ENCODE assay signal across 9 cellular contexts in genomic region chr2:195659114-195659513, GRCh38. TPM values are rescaled to one million over a fixed set of nuclear protein-coding genes. Genes with fewer than 3 reads are reported as not detected.
DNase-seq lines count a peak whose midpoint lies in the region; ATAC-seq and TF ChIP-seq lines count a peak whose summit lies in the region.
"Had no signal": no experiment of that assay in that cellular context is flagged by ENCODE, and none has a peak within 500 bp of the region (broad histone marks: within the 10 kb centered on the region; RNA-seq: fewer than 3 reads in every experiment).

No MANE protein-coding gene starts in this region.

- DNase-seq in CD4-positive, CD25-positive, alpha-beta regulatory T cell = peak; percentile 27 to 83 (median 81)
- peak; percentile 42 for DNase-seq in IMR-90
- DNase-seq in kidney epithelial cell (ENCODE audit: low read depth) = no peak
- no peak for DNase-seq in ACHN
- no peak for DNase-seq in ovary
- no peak for DNase-seq in iPS-NIHi7 (ENCODE audit: extremely low spot score)

- no peak overlapping the region for H2BK15ac ChIP-seq in IMR-90 (ENCODE audit: low read depth, low read length)

- H2AK5ac ChIP-seq in IMR-90 (ENCODE audit: low read depth, low read length) = no peak overlapping the region

- peak overlapping the region; percentile 22; the same call in 1 of the 2 replicates for H4K5ac ChIP-seq in IMR-90 (ENCODE audit: low read depth, low read length)

- H3K4me3 ChIP-seq in CD4-positive, CD25-positive, alpha-beta regulatory T cell (ENCODE audit: low read depth, low read length) = peak overlapping the region; percentile 96
- H3K4me3 ChIP-seq in IMR-90 (ENCODE audit: insufficient read depth, low read depth, low read length) (peak overlapping the region; percentile 96), kidney epithelial cell (ENCODE audit: low read depth, low read length) (peak overlapping the region; percentile 97), ovary (no peak overlapping the region)

- TF ChIP-seq RAD21 in IMR-90 (IDR thresholded peaks at IDR 0.05; ENCODE audit: low read length) = no peak

- peak overlapping the region; percentile 71 for H3K56ac ChIP-seq in IMR-90 (ENCODE audit: extremely low read depth, insufficient read depth, low read length)

- H3K27me3 Mint-ChIP-seq in CD4-positive, CD25-positive, alpha-beta regulatory T cell = peaks cover 5% of the 10 kb centered on the region
- H3K27me3 Mint-ChIP-seq in activated naive CD8-positive, alpha-beta T cell = no peaks in the 10 kb centered on the region

- H3K9me3 ChIP-seq in CD4-positive, CD25-positive, alpha-beta regulatory T cell (ENCODE audit: control insufficient read depth in 2 of 2, low read length in 2 of 2) = no peaks in the 10 kb centered on the region
- no peaks in the 10 kb centered on the region for H3K9me3 ChIP-seq in IMR-90 (ENCODE audit: control insufficient read depth, insufficient read depth, low read length)
- H3K9me3 ChIP-seq in ovary = no peaks in the 10 kb centered on the region
- H3K9me3 ChIP-seq: neutrophil had no signal

- TF ChIP-seq CTCF in IMR-90 (conservative IDR thresholded peaks at IDR 0.05; ENCODE audit: low read depth, low read length) = no peak
- TF ChIP-seq CTCF in kidney epithelial cell (IDR thresholded peaks at IDR 0.05; ENCODE audit: insufficient read depth, low read length, poor library complexity, severe bottlenecking) = no peak
- TF ChIP-seq CTCF in ovary (IDR thresholded peaks at IDR 0.05) = no peak

- no peaks in the 10 kb centered on the region for H3K27me3 ChIP-seq in CD4-positive, CD25-positive, alpha-beta regulatory T cell (ENCODE audit: control insufficient read depth, insufficient read depth, low read length)
- no peaks in the 10 kb centered on the region for H3K27me3 ChIP-seq in IMR-90 (ENCODE audit: control insufficient read depth, insufficient read depth, low read length)
- H3K27me3 ChIP-seq in kidney epithelial cell (ENCODE audit: control insufficient read depth, insufficient read depth, low read length) = no peaks in the 10 kb centered on the region
- H3K27me3 ChIP-seq in ovary = no peaks in the 10 kb centered on the region

- peaks cover 10 to 27% of the 10 kb centered on the region in 2 experiments for H3K79me1 ChIP-seq in IMR-90 (ENCODE audit: low read depth in 1 of 2, low read length in 2 of 2)

- peak overlapping the region; percentile 67 for H3K4me2 ChIP-seq in IMR-90 (ENCODE audit: low read depth, low read length)

- peaks cover 0 to 2% (median 0%) of the 10 kb centered on the region in 7 donors for H3K9me3 Mint-ChIP-seq in CD4-positive, CD25-positive, alpha-beta regulatory T cell
- no peaks in the 10 kb centered on the region for H3K9me3 Mint-ChIP-seq in activated naive CD8-positive, alpha-beta T cell (ENCODE audit: low read depth)

- no peak overlapping the region for H2AK9ac ChIP-seq in IMR-90 (replicated peaks; ENCODE audit: low read depth, low read length, poor library complexity)

- H2BK5ac ChIP-seq in IMR-90 (ENCODE audit: low read depth, low read length, poor library complexity, severe bottlenecking) = peak overlapping the region; percentile 99

- H2BK120ac ChIP-seq in IMR-90 (ENCODE audit: low read depth, low read length) = peak overlapping the region; percentile 12

- peaks cover 6% of the 10 kb centered on the region; the same call in 1 of the 2 replicates for H4K20me1 ChIP-seq in IMR-90 (ENCODE audit: insufficient read depth, low read length)

- peaks cover 47% of the 10 kb centered on the region for H3K4me1 ChIP-seq in CD4-positive, CD25-positive, alpha-beta regulatory T cell (ENCODE audit: control insufficient read depth, insufficient read depth, low read length, poor library complexity, severe bottlenecking)
- peaks cover 7% of the 10 kb centered on the region for H3K4me1 ChIP-seq in IMR-90 (ENCODE audit: control insufficient read depth, insufficient read depth, low read length)
- no peaks in the 10 kb centered on the region for H3K4me1 ChIP-seq in ovary (ENCODE audit: insufficient read depth)

- H3K27ac ChIP-seq in CD4-positive, CD25-positive, alpha-beta regulatory T cell (ENCODE audit: insufficient read depth, low read length, poor library complexity, severe bottlenecking) = peak overlapping the region; percentile 98
- H3K27ac ChIP-seq in IMR-90 (ENCODE audit: insufficient read depth, low read length) (peak overlapping the region; percentile 40; the same call in 1 of the 2 replicates), ovary (no peak overlapping the region)
- H3K27ac ChIP-seq: neutrophil had no signal

- dilution Hi-C loops in IMR-90 (cut with HindIII; ENCODE audit: low sequenced_read_pairs, unreplicated experiment) = no loop called here

- peak overlapping the region; percentile 66; the same call in 1 of the 2 replicates for H3K18ac ChIP-seq in IMR-90 (ENCODE audit: low read depth, low read length)

- peak overlapping the region in 1 of 2 experiments; percentile 11; a peak in 1 of 4 replicates for H4K8ac ChIP-seq in IMR-90 (ENCODE audit: low read depth in 2 of 2, low read length in 2 of 2)

- H2AFZ ChIP-seq in IMR-90 (replicated peaks; ENCODE audit: low read length, poor library complexity) = no peak overlapping the region

- H3K27ac Mint-ChIP-seq in CD4-positive, CD25-positive, alpha-beta regulatory T cell = peak overlapping the region; percentile 99 to 100 (median 100)
- peak overlapping the region; percentile 99 for H3K27ac Mint-ChIP-seq in activated naive CD8-positive, alpha-beta T cell

- H3K4ac ChIP-seq in IMR-90 (ENCODE audit: low read depth, low read length) = peak overlapping the region; percentile 30; the same call in 1 of the 2 replicates

- no peak overlapping the region for H2BK20ac ChIP-seq in IMR-90 (ENCODE audit: low read depth, low read length)

- H4K91ac ChIP-seq in IMR-90 (ENCODE audit: insufficient read depth, low read depth, low read length) = 0 out of 2 replicates have a peak overlapping the region, but pooled peaks have one; percentile 1

- no TSS peak for BruUV-seq in IMR-90 (replicated peaks; lab: Mats Ljungman, UMichigan)

- in situ Hi-C loops in IMR-90 (cut with MboI; ENCODE audit: low sequenced_read_pairs) = loop anchor here (5.0 to 25.0 kb wide), 5 partner anchors 97 to 678 kb away; partner anchors contain the start of gene DNAH7
- in situ Hi-C loops in ACHN (cut with HindIII; ENCODE audit: low pct_ligation_motif_present, low pct_unique_long_range_greater_than_20kb, low sequenced_read_pairs) = no loop called here

- peak; percentile 21 to 32 for ATAC-seq in CD4-positive, CD25-positive, alpha-beta regulatory T cell (ENCODE audit: low read depth in 2 of 2)
- no peak for ATAC-seq in IMR-90 (ENCODE audit: low read depth)
- ATAC-seq in HG02588 (IDR thresholded peaks at IDR 0.05; ENCODE audit: unreplicated experiment) = no peak

- intact Hi-C loops in IMR-90 (cut with micrococcal nuclease) (loop anchor here (2.0 to 5.0 kb wide), 4 partner anchors 160 to 322 kb away; no protein-coding TSS in a partner anchor), ovary (cut with DNase I) (no loop called here)

- peaks cover 17 to 43% (median 35%) of the 10 kb centered on the region in 4 donors for H3K4me1 Mint-ChIP-seq in CD4-positive, CD25-positive, alpha-beta regulatory T cell
- peaks cover 48% of the 10 kb centered on the region for H3K4me1 Mint-ChIP-seq in activated naive CD8-positive, alpha-beta T cell (ENCODE audit: low read depth)

- CTCF ChIA-PET in IMR-90 (lab: Yijun Ruan, JAX) = interaction anchor here (0.7 to 1.6 kb wide), 4 partner anchors 83 to 340 kb away, joined by 3 to 9 read pairs (median 8); no protein-coding TSS in a partner anchor

- TF ChIP-seq EP300 in ovary (IDR thresholded peaks at IDR 0.05) = no peak

- H3K9me1 ChIP-seq in IMR-90 (ENCODE audit: insufficient read depth, low read length) = peaks cover 9% of the 10 kb centered on the region

- peak overlapping the region; percentile 96 to 100 (median 98) for H3K4me3 Mint-ChIP-seq in CD4-positive, CD25-positive, alpha-beta regulatory T cell
- peak overlapping the region; percentile 94 for H3K4me3 Mint-ChIP-seq in activated naive CD8-positive, alpha-beta T cell

- TF ChIP-seq POLR2A in IMR-90 (IDR thresholded peaks at IDR 0.05; ENCODE audit: low read depth, low read length) = no peak
- TF ChIP-seq POLR2A in ovary (IDR thresholded peaks at IDR 0.05) = no peak

- H3K14ac ChIP-seq in IMR-90 (replicated peaks; ENCODE audit: low read depth, low read length) = peak overlapping the region; percentile 3; the same call in 1 of the 2 replicates

- WGBS in IMR-90 (ENCODE audit: extremely low coverage in 2 of 2, insufficient read length in 1 of 2), 2 experiments = no CpG with 5 or more reads among the region's 5 CpGs
- 46 to 51% (median 48%) methylated on average over 5 of the region's 5 CpGs for WGBS in ovary, 3 donors

- H3K36me3 ChIP-seq in CD4-positive, CD25-positive, alpha-beta regulatory T cell (ENCODE audit: control insufficient read depth, insufficient read depth, low read length) = peaks cover 5% of the 10 kb centered on the region
- H3K36me3 ChIP-seq in IMR-90 (ENCODE audit: control insufficient read depth, insufficient read depth, low read length) (no peaks in the 10 kb centered on the region), kidney epithelial cell (ENCODE audit: control insufficient read depth, insufficient read depth, low read length) (no peaks in the 10 kb centered on the region), ovary (no peaks in the 10 kb centered on the region)
- H3K36me3 ChIP-seq: neutrophil had no signal

- peak overlapping the region; percentile 100 for H3K9ac ChIP-seq in IMR-90 (ENCODE audit: low read depth, low read length)

- peak overlapping the region; percentile 74; the same call in 1 of the 2 replicates for H3K23ac ChIP-seq in IMR-90 (ENCODE audit: low read depth, low read length)

- POLR2A ChIA-PET in IMR-90 (lab: Charles Lee; ENCODE audit: unreplicated experiment) = no interaction called here

- peaks cover 26% of the 10 kb centered on the region for H3K36me3 Mint-ChIP-seq in CD4-positive, CD25-positive, alpha-beta regulatory T cell
- H3K36me3 Mint-ChIP-seq in activated naive CD8-positive, alpha-beta T cell = peaks cover 6% of the 10 kb centered on the region

TF ChIP-seq in IMR-90, 13 proteins besides CTCF, POLR2A, EP300 and RAD21:
- no peak for TF ChIP-seq NFE2L2 (IDR thresholded peaks at IDR 0.05; ENCODE audit: low read depth, low read length)
- TF ChIP-seq FOS (IDR thresholded peaks at IDR 0.05; ENCODE audit: low read depth, low read length) = no peak

RNA-seq across cellular contexts. Expression of gene SLC39A10, which starts 2.1 kb away (rescaled TPM):
- 66.3 TPM for total RNA-seq in CD4-positive, CD25-positive, alpha-beta regulatory T cell
- polyA plus RNA-seq in CD4-positive, CD25-positive, alpha-beta regulatory T cell = 10 to 100 TPM in 3 of 4 donors, 1 to 10 TPM in 1; 9.2 to 16.3 (median 11.5) TPM
- total RNA-seq in IMR-90 (2012; rRNA removed) = 64.7 and 92.8 TPM in 2 replicates
- 12.6 and 17.6 TPM in 2 replicates for polyA plus RNA-seq in IMR-90 (2012; rRNA removed)
- 2.4 and 3.2 TPM in 2 replicates for polyA plus RNA-seq in IMR-90 (2012; cell fraction: cytosol; rRNA removed)
- 10.2 and 75.9 TPM in 2 replicates for polyA plus RNA-seq in IMR-90 (2012; cell fraction: nucleus; rRNA removed; ENCODE audit: low replicate concordance)
- total RNA-seq in kidney epithelial cell = 46.6 and 47.0 TPM in 2 replicates
- total RNA-seq in ovary = 10 to 100 TPM; 15.0 to 33.5 (median 28.3) TPM
- polyA plus RNA-seq in ovary = 10 to 100 TPM in 1 of 2 donors, 1 to 10 TPM in 1; 9.1 to 12.0 TPM

Comparison
In these comparisons a context has a peak if more than half of its experiments do, and no peak if none do; other contexts are left out.
1. ATAC-seq: peak in CD4-positive, CD25-positive, alpha-beta regulatory T cell (2 of 2); none in IMR-90 (single experiment) and HG02588 (single experiment).
2. DNase-seq: peak in CD4-positive, CD25-positive, alpha-beta regulatory T cell (3 of 3) and IMR-90 (single experiment); none in kidney epithelial cell (single experiment), ACHN (single experiment), ovary (0 of 5) and iPS-NIHi7 (single experiment).
3. H3K27ac ChIP-seq: peak in CD4-positive, CD25-positive, alpha-beta regulatory T cell (single experiment) and IMR-90 (single experiment); none in ovary (0 of 2).